11 cellular contexts compared by ENCODE assay signal in genomic region chr1:223258751-223259177, GRCh38.
DNase-seq lines count a peak whose midpoint lies in the region; ATAC-seq and TF ChIP-seq lines count a peak whose summit lies in the region.
"Had no signal": no experiment of that assay in that cellular context is flagged by ENCODE, and none has a peak within 500 bp of the region (broad histone marks: within the 10 kb centered on the region; RNA-seq: fewer than 3 reads in every experiment).

No MANE protein-coding gene starts in this region.

- TF ChIP-seq CTCF in HFFc6 (IDR thresholded peaks at IDR 0.05): no peak
- TF ChIP-seq CTCF in GM13976 (IDR thresholded peaks at IDR 0.05; ENCODE audit: borderline replicate concordance, control extremely low read depth, extremely low read depth, insufficient read depth, missing control alignments): no peak
- no peak for TF ChIP-seq CTCF in tibial artery (IDR thresholded peaks at IDR 0.05)

- no peak overlapping the region for H3K27ac ChIP-seq in naive thymus-derived CD4-positive, alpha-beta T cell (ENCODE audit: low read depth, low read length)
- H3K27ac ChIP-seq in tibial artery: no peak overlapping the region
- H3K27ac ChIP-seq: cardiac muscle cell, right lobe of liver had no signal

- intact Hi-C loops in naive thymus-derived CD4-positive, alpha-beta T cell (cut with micrococcal nuclease): no loop called here
- intact Hi-C loops in tibial artery (cut with DNase I; ENCODE audit: low total_unique reads): no loop called here

- no peak overlapping the region for H3K9ac ChIP-seq in adipocyte (ENCODE audit: low read length)

- H3K27me3 ChIP-seq in adipocyte (replicated peaks; ENCODE audit: control insufficient read depth, insufficient read depth, low read length) (peaks cover 46% of the 10 kb centered on the region), tibial artery (no peaks in the 10 kb centered on the region)
- H3K27me3 ChIP-seq in naive thymus-derived CD4-positive, alpha-beta T cell (ENCODE audit: control insufficient read depth in 2 of 2, insufficient read depth in 2 of 2, low read length in 2 of 2): no peaks in the 10 kb centered on the region
- H3K27me3 ChIP-seq: cardiac muscle cell, right lobe of liver had no signal

- peaks cover 16% of the 10 kb centered on the region for H3K27me3 Mint-ChIP-seq in HFFc6 (ENCODE audit: insufficient read depth)
- peaks cover 0 to 4% (median 0%) of the 10 kb centered on the region in 5 donors for H3K27me3 Mint-ChIP-seq in naive thymus-derived CD4-positive, alpha-beta T cell

- no peaks in the 10 kb centered on the region for H3K9me3 Mint-ChIP-seq in HFFc6
- peaks cover 0 to 3% (median 0%) of the 10 kb centered on the region in 11 donors for H3K9me3 Mint-ChIP-seq in naive thymus-derived CD4-positive, alpha-beta T cell
- H3K9me3 Mint-ChIP-seq: memory B cell had no signal

- H3K4me1 ChIP-seq in adipocyte (ENCODE audit: control insufficient read depth, insufficient read depth, low read length): peaks cover 6% of the 10 kb centered on the region
- H3K4me1 ChIP-seq in naive thymus-derived CD4-positive, alpha-beta T cell (ENCODE audit: control insufficient read depth in 2 of 2, insufficient read depth in 2 of 2, low read length in 2 of 2): no peaks in the 10 kb centered on the region
- H3K4me1 ChIP-seq in tibial artery: no peaks in the 10 kb centered on the region
- H3K4me1 ChIP-seq: right lobe of liver had no signal

- no peak overlapping the region for H3K4me3 Mint-ChIP-seq in HFFc6
- no peak overlapping the region for H3K4me3 Mint-ChIP-seq in naive thymus-derived CD4-positive, alpha-beta T cell
- H3K4me3 Mint-ChIP-seq: memory B cell had no signal

- H3K36me3 ChIP-seq in adipocyte (ENCODE audit: control insufficient read depth, insufficient read depth, low read length, severe bottlenecking) (no peaks in the 10 kb centered on the region), tibial artery (no peaks in the 10 kb centered on the region)
- H3K36me3 ChIP-seq in naive thymus-derived CD4-positive, alpha-beta T cell (ENCODE audit: control insufficient read depth in 2 of 3, insufficient read depth in 3 of 3, low read length in 3 of 3): no peaks in the 10 kb centered on the region
- H3K36me3 ChIP-seq: cardiac muscle cell, right lobe of liver had no signal

- POLR2A ChIA-PET in naive thymus-derived CD4-positive, alpha-beta T cell (lab: Charles Lee): no interaction called here

- CTCF ChIA-PET in naive thymus-derived CD4-positive, alpha-beta T cell (lab: Charles Lee): interaction anchor here (0.5 kb wide), 1 partner anchor 10 kb away, joined by 5 read pairs; no protein-coding TSS in a partner anchor

- DNase-seq in AG08395 (ENCODE audit: low spot score) (peak; percentile 69), HFFc6 (peak; percentile 29), adipocyte (ENCODE audit: low read depth) (peak; percentile 55), iPS-NIHi11 (ENCODE audit: low spot score) (peak; percentile 33), GM13976 (ENCODE audit: low spot score) (no peak), tibial artery (no peak)
- DNase-seq in naive thymus-derived CD4-positive, alpha-beta T cell: no peak
- DNase-seq: right lobe of liver had no signal

- H3K4me3 ChIP-seq in adipocyte (ENCODE audit: low read length) (no peak overlapping the region), tibial artery (no peak overlapping the region)
- no peak overlapping the region for H3K4me3 ChIP-seq in naive thymus-derived CD4-positive, alpha-beta T cell (ENCODE audit: low read length)
- H3K4me3 ChIP-seq: cardiac muscle cell, right lobe of liver had no signal

- H3K9me3 ChIP-seq in adipocyte (ENCODE audit: control insufficient read depth, low read length) (no peaks in the 10 kb centered on the region), tibial artery (no peaks in the 10 kb centered on the region)
- no peaks in the 10 kb centered on the region for H3K9me3 ChIP-seq in naive thymus-derived CD4-positive, alpha-beta T cell (ENCODE audit: control insufficient read depth in 2 of 3, low read length in 3 of 3)
- H3K9me3 ChIP-seq: right lobe of liver had no signal

- no peaks in the 10 kb centered on the region for H3K36me3 Mint-ChIP-seq in HFFc6 (ENCODE audit: low read depth)
- H3K36me3 Mint-ChIP-seq in naive thymus-derived CD4-positive, alpha-beta T cell: peaks cover 0 to 34% (median 4%) of the 10 kb centered on the region in 5 donors
- H3K36me3 Mint-ChIP-seq: memory B cell had no signal

- peaks cover 7% of the 10 kb centered on the region for H3K4me1 Mint-ChIP-seq in HFFc6 (ENCODE audit: low read depth)
- H3K4me1 Mint-ChIP-seq in naive thymus-derived CD4-positive, alpha-beta T cell: peaks cover 0 to 13% (median 8%) of the 10 kb centered on the region in 7 donors
- H3K4me1 Mint-ChIP-seq: memory B cell had no signal

- H3K27ac Mint-ChIP-seq in HFFc6: no peak overlapping the region
- peak overlapping the region in 1 of 9 donors; percentile 79 for H3K27ac Mint-ChIP-seq in naive thymus-derived CD4-positive, alpha-beta T cell
- H3K27ac Mint-ChIP-seq: memory B cell had no signal

- in situ Hi-C loops in GM13976 (cut with MboI; ENCODE audit: low sequenced_read_pairs, unreplicated experiment): no loop called here

- ATAC-seq in naive thymus-derived CD4-positive, alpha-beta T cell: no peak
- no peak for ATAC-seq in GM21390 (IDR thresholded peaks at IDR 0.05; ENCODE audit: unreplicated experiment)

Comparison
In these comparisons a context has a peak if more than half of its experiments do, and no peak if none do; other contexts are left out.
1. DNase-seq: peak in AG08395 (single experiment), HFFc6 (single experiment), adipocyte (single experiment) and iPS-NIHi11 (single experiment); none in naive thymus-derived CD4-positive, alpha-beta T cell (0 of 9), GM13976 (single experiment) and tibial artery (0 of 2).